In the genomic region with DNA sequence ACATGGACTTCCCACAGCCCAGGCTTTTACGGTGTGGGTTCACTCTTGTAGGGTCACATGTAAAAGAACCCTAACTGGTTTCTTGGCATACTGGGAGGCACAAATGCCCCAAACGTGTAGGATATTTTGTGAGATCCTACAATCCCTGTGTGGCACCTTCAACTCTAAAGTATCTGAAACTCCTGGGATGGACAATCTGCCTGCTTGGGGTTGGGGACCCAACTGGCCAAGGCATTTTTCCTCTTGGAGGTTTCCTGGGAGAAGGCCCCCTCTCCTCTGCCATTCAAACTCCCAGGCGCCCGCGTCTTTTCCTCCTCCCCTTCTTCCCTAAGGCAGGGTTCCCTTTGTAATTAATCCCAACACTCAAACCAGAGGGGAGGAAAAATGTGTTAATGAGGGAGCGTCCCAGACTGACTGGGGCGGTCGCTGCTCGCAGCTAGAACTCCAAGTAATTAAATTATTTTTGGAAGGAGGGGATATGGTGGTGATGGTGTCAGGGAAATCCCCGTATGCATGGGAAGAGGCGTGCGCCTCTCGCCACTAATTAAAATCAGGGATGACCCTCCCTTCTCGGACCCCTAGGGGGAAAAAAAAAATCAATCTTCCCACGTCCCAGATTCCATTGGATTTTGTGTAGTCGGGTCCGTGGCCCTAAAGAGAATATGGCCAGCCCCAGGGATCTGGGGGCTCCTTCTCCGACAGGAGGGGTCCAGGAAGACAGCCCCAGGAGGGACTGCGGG, we compare ENCODE assay signal across 1 cellular context.
TF ChIP-seq lines count a peak whose summit lies in the region.

No MANE protein-coding gene starts in this region.

TF ChIP-seq in IMR-90, 13 proteins besides CTCF, POLR2A, EP300 and RAD21:
- TF ChIP-seq MAFK (IDR thresholded peaks at IDR 0.05; ENCODE audit: low read depth, low read length) (no peak), RCOR1 (IDR thresholded peaks at IDR 0.05; ENCODE audit: insufficient replicate concordance, low read length) (no peak), RFX5 (IDR thresholded peaks at IDR 0.05; ENCODE audit: low read depth, low read length) (no peak), USF2 (IDR thresholded peaks at IDR 0.05; ENCODE audit: low read depth, low read length) (no peak), MXI1 (IDR thresholded peaks at IDR 0.05; ENCODE audit: borderline replicate concordance, low read depth, low read length) (no peak), CHD1 (IDR thresholded peaks at IDR 0.05; ENCODE audit: low read depth, low read length) (no peak), SMC3 (IDR thresholded peaks at IDR 0.05; ENCODE audit: low read depth, low read length) (no peak), NFE2L2 (IDR thresholded peaks at IDR 0.05; ENCODE audit: low read depth, low read length) (no peak), CEBPB (IDR thresholded peaks at IDR 0.05; ENCODE audit: low read depth, low read length) (no peak), FOS (IDR thresholded peaks at IDR 0.05; ENCODE audit: low read depth, low read length) (no peak), BHLHE40 (IDR thresholded peaks at IDR 0.05; ENCODE audit: low read depth, low read length) (no peak), MAZ (IDR thresholded peaks at IDR 0.05; ENCODE audit: borderline replicate concordance, low read depth, low read length) (no peak)
- TF ChIP-seq, protein P1, sequence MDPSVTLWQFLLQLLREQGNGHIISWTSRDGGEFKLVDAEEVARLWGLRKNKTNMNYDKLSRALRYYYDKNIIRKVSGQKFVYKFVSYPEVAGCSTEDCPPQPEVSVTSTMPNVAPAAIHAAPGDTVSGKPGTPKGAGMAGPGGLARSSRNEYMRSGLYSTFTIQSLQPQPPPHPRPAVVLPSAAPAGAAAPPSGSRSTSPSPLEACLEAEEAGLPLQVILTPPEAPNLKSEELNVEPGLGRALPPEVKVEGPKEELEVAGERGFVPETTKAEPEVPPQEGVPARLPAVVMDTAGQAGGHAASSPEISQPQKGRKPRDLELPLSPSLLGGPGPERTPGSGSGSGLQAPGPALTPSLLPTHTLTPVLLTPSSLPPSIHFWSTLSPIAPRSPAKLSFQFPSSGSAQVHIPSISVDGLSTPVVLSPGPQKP (IDR thresholded peaks at IDR 0.05; ENCODE audit: borderline replicate concordance, low read depth, low read length): no peak
